In the genomic region with DNA sequence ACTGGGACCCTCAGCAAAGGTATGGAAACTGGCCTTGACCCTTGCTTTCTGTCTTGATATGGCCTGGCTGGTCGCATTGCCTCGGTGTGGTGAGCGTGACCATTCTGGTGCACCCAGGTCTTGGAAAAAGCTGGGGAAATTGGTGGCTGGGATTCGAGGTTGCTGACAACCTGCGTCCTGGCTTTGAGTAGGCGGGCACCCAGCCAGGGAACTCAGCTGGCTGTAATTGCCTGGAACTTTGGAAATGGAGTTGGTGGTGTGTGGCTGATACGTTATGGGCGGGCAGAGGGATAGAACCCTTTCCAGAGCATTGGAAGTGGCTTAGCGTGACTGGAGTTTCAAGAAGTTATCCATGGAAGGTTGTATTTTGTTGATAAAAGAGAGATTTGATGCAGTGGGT, we compare ENCODE assay signal across 25 cellular contexts. TPM values are rescaled to one million over a fixed set of nuclear protein-coding genes. Genes with fewer than 3 reads are reported as not detected.
DNase-seq lines count a peak whose midpoint lies in the region; ATAC-seq and TF ChIP-seq lines count a peak whose summit lies in the region.
"Had no signal": no experiment of that assay in that cellular context is flagged by ENCODE, and none has a peak within 500 bp of the region (broad histone marks: within the 10 kb centered on the region; RNA-seq: fewer than 3 reads in every experiment).

No MANE protein-coding gene starts in this region.

- H3K4me2 ChIP-seq in trophoblast cell (ENCODE audit: low read length) = no peak overlapping the region

- H4K91ac ChIP-seq in trophoblast cell (ENCODE audit: low read depth, low read length) = peak overlapping the region; percentile 45

- H3K9ac ChIP-seq in trophoblast cell (ENCODE audit: low read length) = no peak overlapping the region

- no peak for TF ChIP-seq POLR2A in heart left ventricle (IDR thresholded peaks at IDR 0.05)

- no peak overlapping the region for H2BK5ac ChIP-seq in trophoblast cell (ENCODE audit: low read depth, low read length, poor library complexity)

- H3K36me3 Mint-ChIP-seq in type B pancreatic cell = no peaks in the 10 kb centered on the region
- H3K36me3 Mint-ChIP-seq in CD4-positive, alpha-beta memory T cell = no peaks in the 10 kb centered on the region
- H3K36me3 Mint-ChIP-seq in CD4-positive, alpha-beta T cell (ENCODE audit: low read depth) = no peaks in the 10 kb centered on the region
- H3K36me3 Mint-ChIP-seq: activated naive CD8-positive, alpha-beta T cell treated with anti-CD3 and anti-CD28 coated beads for 36 hours; CD8-positive, alpha-beta memory T cell; T-cell had no signal

- H3K14ac ChIP-seq in trophoblast cell (ENCODE audit: low read length) = no peak overlapping the region

- H3K4me1 ChIP-seq in heart left ventricle (peaks cover 0 to 50% (median 27%) of the 10 kb centered on the region in 12 donors), right atrium auricular region (peaks cover 0 to 28% of the 10 kb centered on the region in 2 donors), trophoblast cell (ENCODE audit: control insufficient read depth in 1 of 2, insufficient read depth in 2 of 2, low read length in 2 of 2) (peaks cover 18 to 22% of the 10 kb centered on the region in 2 experiments)
- no peaks in the 10 kb centered on the region for H3K4me1 ChIP-seq in CD4-positive, alpha-beta memory T cell (ENCODE audit: insufficient read depth, low read length)

- peak overlapping the region; percentile 16 for H2BK12ac ChIP-seq in trophoblast cell (ENCODE audit: low read length)

- H3K9me3 Mint-ChIP-seq in type B pancreatic cell = no peaks in the 10 kb centered on the region
- no peaks in the 10 kb centered on the region for H3K9me3 Mint-ChIP-seq in CD4-positive, alpha-beta memory T cell
- no peaks in the 10 kb centered on the region for H3K9me3 Mint-ChIP-seq in CD4-positive, alpha-beta T cell
- H3K9me3 Mint-ChIP-seq: activated naive CD8-positive, alpha-beta T cell treated with anti-CD3 and anti-CD28 coated beads for 36 hours; CD8-positive, alpha-beta memory T cell; neural crest cell; T-cell had no signal

- peak overlapping the region; percentile 39 for H4K8ac ChIP-seq in trophoblast cell (ENCODE audit: low read depth, low read length)

- peak overlapping the region; percentile 26 for H3K18ac ChIP-seq in trophoblast cell (ENCODE audit: low read length)

- no peak overlapping the region for H4K12ac ChIP-seq in trophoblast cell (ENCODE audit: low read depth, low read length)

- no peak for ATAC-seq in heart left ventricle
- no peak for ATAC-seq in CD4-positive, alpha-beta T cell (ENCODE audit: poor library complexity)
- ATAC-seq: K562, left colon, T-cell had no signal

- POLR2A ChIA-PET in CD4-positive, alpha-beta memory T cell (lab: Charles Lee; ENCODE audit: partially characterized antibody) = no interaction called here
- POLR2A ChIA-PET in CD4-positive, alpha-beta T cell (lab: Charles Lee) = no interaction called here

- intact Hi-C loops in heart left ventricle (cut with DNase I) = loop anchor here in 2 of 10 donors (5.0 kb wide), 2 partner anchors 68 to 87 kb away; no protein-coding TSS in a partner anchor
- intact Hi-C loops in CD4-positive, alpha-beta memory T cell (cut with micrococcal nuclease) = no loop called here
- intact Hi-C loops in CD4-positive, alpha-beta T cell (cut with DNase I, micrococcal nuclease) = no loop called here

- H3K27ac ChIP-seq in heart left ventricle = peak overlapping the region in 2 of 12 donors; percentile 19 to 43
- no peak overlapping the region for H3K27ac ChIP-seq in right atrium auricular region
- H3K27ac ChIP-seq in trophoblast cell (ENCODE audit: low read depth, low read length) = no peak overlapping the region
- H3K27ac ChIP-seq in CD4-positive, alpha-beta memory T cell (ENCODE audit: low read depth, low read length) = no peak overlapping the region
- no peak overlapping the region for H3K27ac ChIP-seq in CD4-positive, alpha-beta T cell (ENCODE audit: low read depth, low read length)

- peak overlapping the region; percentile 51 for H2AK5ac ChIP-seq in trophoblast cell (ENCODE audit: low read length)

- peaks cover 53% of the 10 kb centered on the region for H3K27me3 Mint-ChIP-seq in type B pancreatic cell
- H3K27me3 Mint-ChIP-seq in CD4-positive, alpha-beta memory T cell = peaks cover 17% of the 10 kb centered on the region in 2 donors
- H3K27me3 Mint-ChIP-seq in CD4-positive, alpha-beta T cell = peaks cover 36% of the 10 kb centered on the region

- H3K9me3 ChIP-seq in heart left ventricle (peaks cover 0 to 3% (median 0%) of the 10 kb centered on the region in 12 donors), right atrium auricular region (no peaks in the 10 kb centered on the region), trophoblast cell (ENCODE audit: insufficient read depth, low read depth, low read length) (no peaks in the 10 kb centered on the region)
- H3K9me3 ChIP-seq in CD4-positive, alpha-beta memory T cell (ENCODE audit: control insufficient read depth in 1 of 2, low read length in 2 of 2) = no peaks in the 10 kb centered on the region
- H3K9me3 ChIP-seq in CD4-positive, alpha-beta T cell (ENCODE audit: control insufficient read depth, low read length) = no peaks in the 10 kb centered on the region

- no peak overlapping the region for H3K4me3 Mint-ChIP-seq in type B pancreatic cell
- H3K4me3 Mint-ChIP-seq in CD4-positive, alpha-beta memory T cell = no peak overlapping the region
- H3K4me3 Mint-ChIP-seq in CD4-positive, alpha-beta T cell = no peak overlapping the region
- H3K4me3 Mint-ChIP-seq: activated naive CD8-positive, alpha-beta T cell treated with anti-CD3 and anti-CD28 coated beads for 36 hours; CD8-positive, alpha-beta memory T cell; neural crest cell; T-cell had no signal

- peaks cover 3% of the 10 kb centered on the region for H3K79me1 ChIP-seq in trophoblast cell (ENCODE audit: low read length)

- CTCF ChIA-PET in CD4-positive, alpha-beta memory T cell (lab: Charles Lee; ENCODE audit: partially characterized antibody) = no interaction called here
- CTCF ChIA-PET in CD4-positive, alpha-beta T cell (lab: Charles Lee) = no interaction called here

- H3K36me3 ChIP-seq in heart left ventricle = no peaks in the 10 kb centered on the region
- H3K36me3 ChIP-seq in right atrium auricular region = no peaks in the 10 kb centered on the region
- H3K36me3 ChIP-seq in trophoblast cell (ENCODE audit: control insufficient read depth in 1 of 2, insufficient read depth in 2 of 2, low read length in 2 of 2) = no peaks in the 10 kb centered on the region
- no peaks in the 10 kb centered on the region for H3K36me3 ChIP-seq in CD4-positive, alpha-beta memory T cell (ENCODE audit: insufficient read depth, low read length)

- no peak overlapping the region for H3K23ac ChIP-seq in trophoblast cell (ENCODE audit: low read length)

- DNase-seq in heart left ventricle = peak in 2 of 5 donors; percentile 35 to 43
- DNase-seq in right atrium auricular region (ENCODE audit: low spot score) = no peak
- DNase-seq in astrocyte of the hippocampus (ENCODE audit: low read depth, low spot score) = peak; percentile 24
- no peak for DNase-seq in trophoblast cell
- DNase-seq in type B pancreatic cell (ENCODE audit: extremely low spot score, unreplicated experiment) = no peak
- DNase-seq in NCI-H524 (lab: John Stamatoyannopoulos, UW) = no peak
- DNase-seq in CD4-positive, alpha-beta memory T cell = no peak
- DNase-seq in CD4-positive, alpha-beta T cell = no peak
- DNase-seq: activated CD4-positive, alpha-beta T cell treated with anti-CD3 and anti-CD28 coated beads for 4 hours; activated naive CD8-positive, alpha-beta T cell treated with anti-CD3 and anti-CD28 coated beads for 36 hours; CD8-positive, alpha-beta memory T cell; DND-41; left colon; NCI-H2081 treated with DMSO at 0.1 percent for 48 hours; NCI-H748 treated with DMSO at 0.1 percent for 48 hours; SHP77; stimulated activated CD4-positive, alpha-beta T cell treated with anti-CD3 and anti-CD28 coated beads, Interleukin-4, amount 100 ng/mL, for 4 hours; T-cell had no signal

- no peak overlapping the region for H2AFZ ChIP-seq in trophoblast cell (ENCODE audit: insufficient read depth, low read length, poor library complexity)

- peaks cover 30% of the 10 kb centered on the region for H3K4me1 Mint-ChIP-seq in type B pancreatic cell (ENCODE audit: unreplicated experiment)
- H3K4me1 Mint-ChIP-seq in CD4-positive, alpha-beta memory T cell = peaks cover 0 to 3% (median 0%) of the 10 kb centered on the region in 4 donors
- H3K4me1 Mint-ChIP-seq in CD4-positive, alpha-beta T cell (ENCODE audit: low read depth) = peaks cover 6% of the 10 kb centered on the region
- H3K4me1 Mint-ChIP-seq: CD8-positive, alpha-beta memory T cell had no signal

- no peaks in the 10 kb centered on the region for H3K79me2 ChIP-seq in trophoblast cell (ENCODE audit: control insufficient read depth, insufficient read depth, low read length, poor library complexity)

- H2BK120ac ChIP-seq in trophoblast cell (ENCODE audit: insufficient read depth, low read length, poor library complexity) = peak overlapping the region; percentile 28

- peaks cover 0 to 18% (median under 1%) of the 10 kb centered on the region in 9 donors for H3K27me3 ChIP-seq in heart left ventricle
- H3K27me3 ChIP-seq in right atrium auricular region = no peaks in the 10 kb centered on the region
- no peaks in the 10 kb centered on the region for H3K27me3 ChIP-seq in trophoblast cell (ENCODE audit: insufficient read depth, low read length)
- H3K27me3 ChIP-seq in CD4-positive, alpha-beta memory T cell (ENCODE audit: insufficient read depth, low read length) = no peaks in the 10 kb centered on the region
- peaks cover 12% of the 10 kb centered on the region for H3K27me3 ChIP-seq in CD4-positive, alpha-beta T cell (ENCODE audit: control insufficient read depth, insufficient read depth, low read length)

- 75 to 89% (median 79%) methylated on average over 9 of the region's 9 CpGs for WGBS in heart left ventricle, 4 donors
- no CpG with 5 or more reads among the region's 9 CpGs for WGBS in trophoblast cell (ENCODE audit: extremely low coverage, insufficient coverage, insufficient read length)

- peak overlapping the region; percentile 22 for H3K4ac ChIP-seq in trophoblast cell (ENCODE audit: low read depth, low read length)

- peak overlapping the region in 7 of 12 donors; percentile 2 to 47 (median 35) for H3K4me3 ChIP-seq in heart left ventricle
- H3K4me3 ChIP-seq in right atrium auricular region = no peak overlapping the region
- no peak overlapping the region for H3K4me3 ChIP-seq in trophoblast cell (ENCODE audit: low read depth, low read length)
- no peak overlapping the region for H3K4me3 ChIP-seq in CD4-positive, alpha-beta memory T cell (ENCODE audit: low read length in 2 of 2)
- H3K4me3 ChIP-seq: K562 had no signal

- TF ChIP-seq CTCF in heart left ventricle (IDR thresholded peaks at IDR 0.05) = no peak
- TF ChIP-seq CTCF in right atrium auricular region (IDR thresholded peaks at IDR 0.05) = no peak
- TF ChIP-seq CTCF in type B pancreatic cell (conservative IDR thresholded peaks at IDR 0.05) = no peak
- no peak for TF ChIP-seq CTCF in CD4-positive, alpha-beta T cell (IDR thresholded peaks at IDR 0.05)

- no peak overlapping the region for H3K27ac Mint-ChIP-seq in type B pancreatic cell
- no peak overlapping the region for H3K27ac Mint-ChIP-seq in CD4-positive, alpha-beta memory T cell
- H3K27ac Mint-ChIP-seq in CD4-positive, alpha-beta T cell = no peak overlapping the region
- H3K27ac Mint-ChIP-seq: activated naive CD8-positive, alpha-beta T cell treated with anti-CD3 and anti-CD28 coated beads for 36 hours; CD8-positive, alpha-beta memory T cell; T-cell had no signal

RNA-seq across cellular contexts. Expression of a gene that starts 35.2 kb away (rescaled TPM):
- total RNA-seq in heart left ventricle (1 to 10 TPM in 5 of 9 donors, under 1 TPM in 4; 0.25 to 3.7 (median 1.0) TPM), right atrium auricular region (under 1 TPM; 0.74 to 0.83 TPM), type B pancreatic cell (ENCODE audit: low replicate concordance) (0.12 and 0.34 TPM in 2 replicates)
- polyA plus RNA-seq in heart left ventricle = 1 to 10 TPM; 1.2 TPM
- polyA plus RNA-seq in trophoblast cell (2013) = 0.15 and 0.16 TPM in 2 replicates
- total RNA-seq in CD4-positive, alpha-beta memory T cell = not detected
- polyA plus RNA-seq in CD4-positive, alpha-beta memory T cell = not detected
- under 1 TPM; 0.06 to 0.11 TPM for total RNA-seq in CD4-positive, alpha-beta T cell
- total RNA-seq: activated naive CD8-positive, alpha-beta T cell treated with anti-CD3 and anti-CD28 coated beads for 36 hours; CD8-positive, alpha-beta memory T cell; glomerular endothelial cell; H4; K562; neural crest cell; OCI-LY7; progenitor cell of endocrine pancreas; T-cell had no signal
- polyA plus RNA-seq: AG04450; CD8-positive, alpha-beta memory T cell; K562 had no signal

RNA-seq across cellular contexts. Expression of a gene that starts 56.4 kb away (rescaled TPM):
- 10 to 100 TPM in 2 of 9 donors, 1 to 10 TPM in 7; 2.8 to 73.7 (median 6.1) TPM for total RNA-seq in heart left ventricle
- polyA plus RNA-seq in heart left ventricle = 1 to 10 TPM; 2.2 to 3.1 TPM
- 1 to 10 TPM; 3.9 to 6.5 TPM for total RNA-seq in right atrium auricular region
- 0.15 and 0.19 TPM in 2 replicates for polyA plus RNA-seq in trophoblast cell (2013)
- total RNA-seq in type B pancreatic cell (ENCODE audit: low replicate concordance) = not detected in 2 replicates
- 100 to 1,000 TPM; 291 to 318 TPM for total RNA-seq in CD4-positive, alpha-beta memory T cell
- 100 to 1,000 TPM; 117 to 259 TPM for polyA plus RNA-seq in CD4-positive, alpha-beta memory T cell
- 100 to 1,000 TPM; 154 to 155 TPM for total RNA-seq in CD4-positive, alpha-beta T cell
- total RNA-seq: neural crest cell, progenitor cell of endocrine pancreas had no signal
- polyA plus RNA-seq: AG04450 had no signal

Comparison
In these comparisons a context has a peak if more than half of its experiments do, and no peak if none do; other contexts are left out.
1. H3K4me3 ChIP-seq: peak in heart left ventricle (7 of 12); none in right atrium auricular region (0 of 2), trophoblast cell (single experiment) and CD4-positive, alpha-beta memory T cell (0 of 2).